ENCODE assay signal across 11 cellular contexts in the genomic region with DNA sequence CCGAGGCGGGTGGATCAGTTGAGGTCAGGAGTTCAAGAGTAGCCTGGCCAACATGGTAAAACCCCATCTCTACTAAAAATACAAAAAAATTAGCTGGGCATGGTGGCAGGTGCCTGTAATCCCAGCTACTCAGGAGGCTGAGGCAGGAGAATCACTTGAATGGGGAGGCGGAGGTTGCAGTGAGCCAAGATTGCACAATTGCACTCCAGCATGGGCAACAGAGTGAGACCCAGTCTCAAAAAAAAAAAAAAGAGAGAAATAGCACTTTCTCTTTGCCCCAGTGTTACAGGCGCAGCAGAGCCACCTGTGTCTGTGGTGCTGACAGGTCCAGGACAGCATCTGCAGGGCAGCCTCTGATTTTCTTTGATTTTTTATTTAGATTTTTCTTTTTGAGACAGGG. TPM values are rescaled to one million over a fixed set of nuclear protein-coding genes. Genes with fewer than 3 reads are reported as not detected.
A peak's percentile ranks its signal among the peaks of the same experiment; 100 is the strongest.
DNase-seq lines count a peak whose midpoint lies in the region; ATAC-seq, FAIRE-seq and TF ChIP-seq lines count a peak whose summit lies in the region.
"Not testable (repeated sequence)": the region's sequence is repeated elsewhere in the genome, so short reads cannot be mapped to it uniquely, and the experiment has no call there.
"Had no signal": no experiment of that assay in that cellular context is flagged by ENCODE, and none has a peak within 500 bp of the region (broad histone marks: within the 10 kb centered on the region; RNA-seq: fewer than 3 reads in every experiment).

No MANE protein-coding gene starts in this region.

- not testable (repeated sequence) for H3K4me1 ChIP-seq in CD8-positive, alpha-beta T cell (ENCODE audit: insufficient read depth, low read length)
- H3K4me1 ChIP-seq in astrocyte (ENCODE audit: insufficient read depth, low read length) (peaks cover 13% of the 10 kb centered on the region), skeletal muscle tissue (ENCODE audit: control insufficient read depth in 3 of 3, insufficient read depth in 3 of 3, low read length in 3 of 3) (peaks cover 48 to 75% (median 70%) of the 10 kb centered on the region in 3 donors)

- H3K36me3 ChIP-seq in CD8-positive, alpha-beta T cell (ENCODE audit: insufficient read depth, low read length); astrocyte (ENCODE audit: insufficient read depth, low read length): not testable (repeated sequence)
- H3K36me3 ChIP-seq in skeletal muscle tissue (ENCODE audit: control insufficient read depth in 3 of 3, insufficient read depth in 3 of 3, low read length in 3 of 3), result peaks cover 26 to 32% (median 28%) of the 10 kb centered on the region in 3 donors

- peaks cover 16% of the 10 kb centered on the region for H3K4me1 Mint-ChIP-seq in CD8-positive, alpha-beta T cell (ENCODE audit: low read depth)
- H3K4me1 Mint-ChIP-seq in T-helper 17 cell (peaks cover 19% of the 10 kb centered on the region), immature natural killer cell (peaks cover 18 to 19% of the 10 kb centered on the region in 2 donors), nephron (peaks cover 50% of the 10 kb centered on the region)
- peaks cover 40% of the 10 kb centered on the region for H3K4me1 Mint-ChIP-seq in activated CD8-positive, alpha-beta memory T cell treated with anti-CD3 and anti-CD28 coated beads, Interleukin-2, amount 10 ng/mL, durations not matched to agents 7 days and 5 days
- H3K4me1 Mint-ChIP-seq in astrocyte (ENCODE audit: low read depth, unreplicated experiment), result not testable (repeated sequence)

- ATAC-seq in CD8-positive, alpha-beta T cell; T-helper 17 cell; activated CD8-positive, alpha-beta memory T cell treated with anti-CD3 and anti-CD28 coated beads, Interleukin-2, amount 10 ng/mL, durations not matched to agents 7 days and 5 days: not testable (repeated sequence)

- CTCF ChIA-PET in CD8-positive, alpha-beta T cell (lab: Charles Lee), result not testable (repeated sequence)
- CTCF ChIA-PET in activated CD8-positive, alpha-beta memory T cell treated with anti-CD3 and anti-CD28 coated beads, Interleukin-2, amount 10 ng/mL, durations not matched to agents 7 days and 5 days (lab: Charles Lee), result interaction anchor here (1.8 kb wide), 1 partner anchor 8 kb away, joined by 4 read pairs; no protein-coding TSS in a partner anchor

- H3K4me3 Mint-ChIP-seq in CD8-positive, alpha-beta T cell, result peak overlapping the region; percentile 86
- H3K4me3 Mint-ChIP-seq in T-helper 17 cell, result peak overlapping the region; percentile 88
- peak overlapping the region; percentile 48 for H3K4me3 Mint-ChIP-seq in activated CD8-positive, alpha-beta memory T cell treated with anti-CD3 and anti-CD28 coated beads, Interleukin-2, amount 10 ng/mL, durations not matched to agents 7 days and 5 days
- H3K4me3 Mint-ChIP-seq in astrocyte (ENCODE audit: unreplicated experiment), result not testable (repeated sequence)
- H3K4me3 Mint-ChIP-seq in immature natural killer cell, result peak overlapping the region in 4 of 5 donors; percentile 9 to 85 (median 79)
- H3K4me3 Mint-ChIP-seq in nephron, result peak overlapping the region; percentile 89 to 91 (median 89)

- H3K9me3 Mint-ChIP-seq in CD8-positive, alpha-beta T cell; activated CD8-positive, alpha-beta memory T cell treated with anti-CD3 and anti-CD28 coated beads, Interleukin-2, amount 10 ng/mL, durations not matched to agents 7 days and 5 days (ENCODE audit: low read depth); astrocyte (ENCODE audit: unreplicated experiment); immature natural killer cell; nephron: not testable (repeated sequence)

- H3K79me2 ChIP-seq in astrocyte (ENCODE audit: insufficient read depth, low read length), result not testable (repeated sequence)

- TF ChIP-seq CTCF in CD8-positive, alpha-beta T cell (IDR thresholded peaks at IDR 0.05); astrocyte (IDR thresholded peaks at IDR 0.05; ENCODE audit: insufficient read depth, low read depth, low read length); nephron (IDR thresholded peaks at IDR 0.05; ENCODE audit: unreplicated experiment in 3 of 3): not testable (repeated sequence)

- not testable (repeated sequence) for H3K9me3 ChIP-seq in CD8-positive, alpha-beta T cell (ENCODE audit: low read length); T-helper 17 cell (ENCODE audit: control insufficient read depth, low read length, poor library complexity, severe bottlenecking); astrocyte (ENCODE audit: insufficient read depth, low read depth, low read length); skeletal muscle tissue (ENCODE audit: control insufficient read depth in 3 of 3, low read length in 3 of 3)

- peaks cover 14% of the 10 kb centered on the region for H3K27me3 Mint-ChIP-seq in CD8-positive, alpha-beta T cell (ENCODE audit: low read depth)
- peaks cover 15% of the 10 kb centered on the region for H3K27me3 Mint-ChIP-seq in T-helper 17 cell
- H3K27me3 Mint-ChIP-seq in activated CD8-positive, alpha-beta memory T cell treated with anti-CD3 and anti-CD28 coated beads, Interleukin-2, amount 10 ng/mL, durations not matched to agents 7 days and 5 days; immature natural killer cell (ENCODE audit: low read depth in 3 of 3); nephron (ENCODE audit: low read depth): not testable (repeated sequence)
- H3K27me3 Mint-ChIP-seq in astrocyte (ENCODE audit: low read depth, unreplicated experiment), result peaks cover 13% of the 10 kb centered on the region

- not testable (repeated sequence) for H2AFZ ChIP-seq in astrocyte (ENCODE audit: low read depth, low read length)

- H3K4me2 ChIP-seq in astrocyte (ENCODE audit: low read length), result not testable (repeated sequence)

- intact Hi-C loops in CD8-positive, alpha-beta T cell (cut with DNase I, micrococcal nuclease), result loop anchor here in 1 of 2 experiments (5.0 kb wide), 1 partner anchor 41 kb away; no protein-coding TSS in a partner anchor

- not testable (repeated sequence) for H3K27me3 ChIP-seq in CD8-positive, alpha-beta T cell (ENCODE audit: insufficient read depth, low read length); astrocyte (ENCODE audit: insufficient read depth, low read length); skeletal muscle tissue (ENCODE audit: control insufficient read depth in 3 of 3, insufficient read depth in 3 of 3, low read length in 3 of 3)

- POLR2A ChIA-PET in CD8-positive, alpha-beta T cell (lab: Charles Lee), result not testable (repeated sequence)

- not testable (repeated sequence) for H3K4me3 ChIP-seq in CD8-positive, alpha-beta T cell (ENCODE audit: low read depth, low read length); astrocyte (ENCODE audit: insufficient read depth, low read depth, low read length)
- H3K4me3 ChIP-seq in skeletal muscle tissue (ENCODE audit: low read length in 3 of 3), result peak overlapping the region in 2 of 3 donors; percentile 0 to 87

- H3K27ac Mint-ChIP-seq in CD8-positive, alpha-beta T cell; activated CD8-positive, alpha-beta memory T cell treated with anti-CD3 and anti-CD28 coated beads, Interleukin-2, amount 10 ng/mL, durations not matched to agents 7 days and 5 days; immature natural killer cell: not testable (repeated sequence)
- H3K27ac Mint-ChIP-seq in T-helper 17 cell (peak overlapping the region; percentile 37), astrocyte (ENCODE audit: unreplicated experiment) (peak overlapping the region; percentile 18), nephron (peak overlapping the region in 1 of 3 experiments; percentile 25)

- not testable (repeated sequence) for FAIRE-seq in astrocyte (lab: Jason Lieb, UNC)

- not testable (repeated sequence) for H3K36me3 Mint-ChIP-seq in CD8-positive, alpha-beta T cell; T-helper 17 cell (ENCODE audit: low read depth); activated CD8-positive, alpha-beta memory T cell treated with anti-CD3 and anti-CD28 coated beads, Interleukin-2, amount 10 ng/mL, durations not matched to agents 7 days and 5 days; astrocyte (ENCODE audit: low read depth, unreplicated experiment); immature natural killer cell; nephron (ENCODE audit: low read depth)

- not testable (repeated sequence) for H3K9ac ChIP-seq in astrocyte (ENCODE audit: low read length)
- H3K9ac ChIP-seq in skeletal muscle tissue (ENCODE audit: low read depth in 1 of 3, low read length in 3 of 3), result peak overlapping the region in 2 of 3 donors; percentile 84 to 89

- DNase-seq in CD8-positive, alpha-beta T cell; T-helper 17 cell; activated CD8-positive, alpha-beta memory T cell treated with anti-CD3 and anti-CD28 coated beads, Interleukin-2, amount 10 ng/mL, durations not matched to agents 7 days and 5 days; astrocyte (ENCODE audit: low read depth); immature natural killer cell: not testable (repeated sequence)

- H3K27ac ChIP-seq in CD8-positive, alpha-beta T cell (ENCODE audit: low read depth, low read length); astrocyte (ENCODE audit: low read depth, low read length): not testable (repeated sequence)
- peak overlapping the region; percentile 92 for H3K27ac ChIP-seq in skeletal muscle tissue (ENCODE audit: low read depth, low read length)

- not testable (repeated sequence) for H4K20me1 ChIP-seq in astrocyte (ENCODE audit: insufficient read depth, low read length)

RNA-seq across cellular contexts. Expression of gene ATP2A1, which starts 3.3 kb away (rescaled TPM):
- total RNA-seq in CD8-positive, alpha-beta T cell, result under 1 TPM; 0.24 to 0.97 TPM
- 1 to 10 TPM in 1 of 2 donors, under 1 TPM in 1; 0.75 to 1.7 TPM for total RNA-seq in T-helper 17 cell
- 1 to 10 TPM; 1.5 to 3.4 TPM for total RNA-seq in activated CD8-positive, alpha-beta memory T cell treated with anti-CD3 and anti-CD28 coated beads, Interleukin-2, amount 10 ng/mL, durations not matched to agents 7 days and 5 days
- 1.0 and 2.0 TPM in 2 replicates for total RNA-seq in astrocyte
- under 1 TPM in 1 of 3 donors, not detected in 2; 0.31 TPM for polyA plus RNA-seq in immature natural killer cell
- 502 TPM for total RNA-seq in skeletal muscle tissue
- total RNA-seq: Daoy had no signal

RNA-seq across cellular contexts. Expression of gene SH2B1, which starts 17.9 kb away (rescaled TPM):
- 10 to 100 TPM; 50.7 to 53.5 TPM for total RNA-seq in CD8-positive, alpha-beta T cell
- 10 to 100 TPM; 69.1 to 77.7 TPM for total RNA-seq in T-helper 17 cell
- 10 to 100 TPM; 57.3 to 70.9 TPM for total RNA-seq in activated CD8-positive, alpha-beta memory T cell treated with anti-CD3 and anti-CD28 coated beads, Interleukin-2, amount 10 ng/mL, durations not matched to agents 7 days and 5 days
- total RNA-seq in astrocyte, result 27.6 and 34.2 TPM in 2 replicates
- 1 to 10 TPM; 1.4 to 3.0 (median 1.6) TPM for polyA plus RNA-seq in immature natural killer cell
- total RNA-seq in skeletal muscle tissue, result 6.8 TPM

RNA-seq across cellular contexts. Expression of gene TUFM, which starts 35.4 kb away (rescaled TPM):
- total RNA-seq in CD8-positive, alpha-beta T cell, result 100 to 1,000 TPM; 111 to 119 TPM
- 100 to 1,000 TPM in 1 of 2 donors, 10 to 100 TPM in 1; 78.5 to 103 TPM for total RNA-seq in T-helper 17 cell
- total RNA-seq in activated CD8-positive, alpha-beta memory T cell treated with anti-CD3 and anti-CD28 coated beads, Interleukin-2, amount 10 ng/mL, durations not matched to agents 7 days and 5 days, result 100 to 1,000 TPM; 156 to 199 TPM
- 136 and 147 TPM in 2 replicates for total RNA-seq in astrocyte
- 100 to 1,000 TPM; 149 to 206 (median 153) TPM for polyA plus RNA-seq in immature natural killer cell
- 67.8 TPM for total RNA-seq in skeletal muscle tissue

RNA-seq across cellular contexts. Expression of gene RABEP2, which starts 43.5 kb away (rescaled TPM):
- 10 to 100 TPM; 26.5 to 29.0 TPM for total RNA-seq in CD8-positive, alpha-beta T cell
- 10 to 100 TPM; 25.2 to 25.3 TPM for total RNA-seq in T-helper 17 cell
- total RNA-seq in activated CD8-positive, alpha-beta memory T cell treated with anti-CD3 and anti-CD28 coated beads, Interleukin-2, amount 10 ng/mL, durations not matched to agents 7 days and 5 days, result 10 to 100 TPM; 18.0 to 19.1 TPM
- 18.6 and 19.4 TPM in 2 replicates for total RNA-seq in astrocyte
- polyA plus RNA-seq in immature natural killer cell, result 10 to 100 TPM in 1 of 3 donors, 1 to 10 TPM in 2; 6.3 to 13.9 (median 9.6) TPM
- 11.0 TPM for total RNA-seq in skeletal muscle tissue

RNA-seq across cellular contexts. Expression of gene CD19, which starts 50.2 kb away (rescaled TPM):
- 1 to 10 TPM; 1.1 to 1.8 TPM for total RNA-seq in CD8-positive, alpha-beta T cell
- total RNA-seq in T-helper 17 cell, result 1 to 10 TPM in 1 of 2 donors, not detected in 1; 4.0 TPM
- total RNA-seq in activated CD8-positive, alpha-beta memory T cell treated with anti-CD3 and anti-CD28 coated beads, Interleukin-2, amount 10 ng/mL, durations not matched to agents 7 days and 5 days, result not detected
- not detected in 2 replicates for total RNA-seq in astrocyte
- under 1 TPM; 0.18 to 0.29 (median 0.27) TPM for polyA plus RNA-seq in immature natural killer cell
- 2.1 TPM for total RNA-seq in skeletal muscle tissue
- total RNA-seq: Daoy, IMR-90, PC-3 had no signal
- polyA plus RNA-seq: A549, IMR-90 had no signal

Comparison
In these comparisons a context has a peak if more than half of its experiments do, and no peak if none do; other contexts are left out.
1. RNA of gene ATP2A1, which starts 3.3 kb away (total RNA-seq): 502 TPM in skeletal muscle tissue (single experiment); 1.5 to 3.4 TPM in activated CD8-positive, alpha-beta memory T cell treated with anti-CD3 and anti-CD28 coated beads, Interleukin-2, amount 10 ng/mL, durations not matched to agents 7 days and 5 days, 1.0 to 2.0 TPM in astrocyte, 0.75 to 1.7 TPM in T-helper 17 cell and 0.24 to 0.97 TPM in CD8-positive, alpha-beta T cell; every median in the first group is over 100 times any median in the second.